Comparison of ENCODE assay signal across 16 cellular contexts in genomic region chr17:13862341-13862740, GRCh38.
"Had no signal": no experiment of that assay in that cellular context is flagged by ENCODE, and none has a peak within 500 bp of the region (broad histone marks: within the 10 kb centered on the region; RNA-seq: fewer than 3 reads in every experiment).

No MANE protein-coding gene starts in this region.

- ATAC-seq: activated T-cell treated with anti-CD3 and anti-CD28 coated beads, Interleukin-2, amount 50 U/mL, for 4 hours had no signal

- DNase-seq: activated CD4-positive, alpha-beta T cell treated with anti-CD3 and anti-CD28 coated beads, Interleukin-2, amount 50 U/mL, for 4 hours; activated CD4-positive, CD25-positive, alpha-beta regulatory T cell treated with anti-CD3 and anti-CD28 coated beads, Interleukin-2, amount 50 U/mL, for 72 hours; activated gamma-delta T cell; activated naive CD8-positive, alpha-beta T cell treated with anti-CD3 and anti-CD28 coated beads for 36 hours; activated T-cell treated with anti-CD3 and anti-CD28 coated beads, Interleukin-2, amount 50 U/mL, for 4 hours; cerebellar nuclear complex; endodermal cell; erythroblast; glutamatergic neuron; stimulated activated naive CD4-positive, alpha-beta T cell treated with Interleukin-2 at 50 U/mL for 16 hours; trophoblast cell had no signal

- H3K27ac ChIP-seq: right atrium auricular region had no signal

- H3K4me3 Mint-ChIP-seq: activated naive CD8-positive, alpha-beta T cell treated with anti-CD3 and anti-CD28 coated beads for 36 hours; activated T-cell treated with anti-CD3 and anti-CD28 coated beads, Interleukin-2, amount 50 U/mL, for 4 hours; dendritic cell treated with granulocyte-macrophage colony-stimulating factor and Interleukin-4, amounts not matched to agents 40 ng/mL and 50 ng/mL, for 4 days; endodermal cell; mesothelial cell of epicardium; T-helper 1 cell treated with Interleukin-12 subunit alpha and Interleukin-12 subunit beta and Interleukin-4 antibody, amounts not matched to agents 30 μg/mL and 1 μg/mL, for 36 hours had no signal

- H3K9me3 ChIP-seq: right atrium auricular region had no signal

- H3K27me3 ChIP-seq: right atrium auricular region had no signal

- H3K27me3 Mint-ChIP-seq: activated naive CD8-positive, alpha-beta T cell treated with anti-CD3 and anti-CD28 coated beads for 36 hours had no signal

- H3K4me2 ChIP-seq: smooth muscle cell had no signal

- H3K36me3 ChIP-seq: right atrium auricular region had no signal

- H3K27ac Mint-ChIP-seq: activated naive CD8-positive, alpha-beta T cell treated with anti-CD3 and anti-CD28 coated beads for 36 hours; dendritic cell treated with granulocyte-macrophage colony-stimulating factor and Interleukin-4, amounts not matched to agents 40 ng/mL and 50 ng/mL, for 4 days; endodermal cell; mesothelial cell of epicardium; T-helper 1 cell treated with Interleukin-12 subunit alpha and Interleukin-12 subunit beta and Interleukin-4 antibody, amounts not matched to agents 30 μg/mL and 1 μg/mL, for 36 hours had no signal

- H3K4me3 ChIP-seq: right atrium auricular region, smooth muscle cell had no signal

- H3K4me1 ChIP-seq: right atrium auricular region had no signal
